ENCODE assay signal across 16 cellular contexts in the genomic region with DNA sequence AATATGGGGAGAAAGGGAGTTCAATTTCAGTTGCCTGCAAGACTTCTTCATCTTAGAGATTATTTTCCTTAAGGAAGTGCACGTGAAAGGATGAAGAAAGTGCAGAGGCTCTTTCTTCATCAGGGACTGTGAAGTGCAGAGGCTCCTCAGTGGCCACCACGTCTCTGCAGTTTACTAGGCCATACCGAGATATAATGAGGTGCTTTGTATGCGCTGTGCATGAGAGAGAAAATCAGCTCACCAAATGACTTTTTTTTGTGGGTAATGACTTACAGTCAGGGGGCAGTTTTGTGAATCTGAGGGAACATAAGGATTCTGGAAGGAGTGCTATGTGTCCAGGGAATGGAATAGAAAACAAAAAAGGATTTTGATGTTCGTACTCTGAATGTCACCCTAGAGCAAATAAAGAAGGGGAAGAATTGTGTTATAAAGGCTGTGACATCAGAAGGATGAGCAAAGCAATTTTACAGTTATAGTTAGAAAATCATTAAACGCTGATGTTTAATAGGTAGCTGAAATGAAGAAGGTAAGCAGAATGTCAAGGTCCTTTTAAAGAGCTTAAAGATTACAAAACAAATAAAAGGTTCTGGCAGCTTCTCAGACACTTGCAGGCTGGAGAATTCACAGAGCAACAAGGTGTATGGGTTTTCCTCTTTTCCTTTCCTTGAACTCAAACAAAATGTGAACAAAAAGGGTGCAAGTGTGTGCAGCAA.
"Had no signal": no experiment of that assay in that cellular context is flagged by ENCODE, and none has a peak within 500 bp of the region (broad histone marks: within the 10 kb centered on the region; RNA-seq: fewer than 3 reads in every experiment).

No MANE protein-coding gene starts in this region.

- H3K27ac ChIP-seq: cardiac muscle cell, gastrocnemius medialis, lower lobe of right lung, neutrophil, right atrium auricular region, skin epidermis had no signal

- H3K9me3 ChIP-seq: gastrocnemius medialis, lower lobe of right lung, neutrophil, right atrium auricular region, tibial nerve had no signal

- H3K27me3 ChIP-seq: cardiac muscle cell, gastrocnemius medialis, neutrophil, right atrium auricular region, tibial nerve had no signal

- ATAC-seq: activated naive CD8-positive, alpha-beta T cell treated with anti-CD3 and anti-CD28 coated beads, Interleukin-2, amount 50 U/mL, for 24 hours; gastrocnemius medialis; lower lobe of right lung had no signal

- DNase-seq: activated CD4-positive, alpha-beta T cell treated with anti-CD3 and anti-CD28 coated beads for 1 hour; activated CD4-positive, alpha-beta T cell treated with anti-CD3 and anti-CD28 coated beads, Interleukin-2, amount 50 U/mL, for 4 hours; activated naive CD4-positive, alpha-beta T cell treated with anti-CD3 and anti-CD28 coated beads for 36 hours; activated naive CD8-positive, alpha-beta T cell treated with anti-CD3 and anti-CD28 coated beads, Interleukin-2, amount 50 U/mL, for 24 hours; activated T-cell treated with anti-CD3 and anti-CD28 coated beads for 4 hours; erythroblast; gastrocnemius medialis; lower lobe of right lung; stimulated activated CD4-positive, alpha-beta T cell treated with anti-CD3 and anti-CD28 coated beads, Interleukin-4, amount 100 ng/mL, for 24 hours; stimulated activated naive CD4-positive, alpha-beta T cell treated with Interleukin-2 at 50 U/mL for 16 hours; substantia nigra had no signal

- H3K4me3 ChIP-seq: cardiac muscle cell, gastrocnemius medialis, lower lobe of right lung, right atrium auricular region, skin epidermis, tibial nerve had no signal

- H3K36me3 ChIP-seq: cardiac muscle cell, gastrocnemius medialis, lower lobe of right lung, neutrophil, right atrium auricular region, tibial nerve had no signal

- H3K4me1 ChIP-seq: gastrocnemius medialis, right atrium auricular region had no signal
